ENCODE assay signal across 19 cellular contexts in genomic region chr1:21267191-21268077, GRCh38. TPM values are rescaled to one million over a fixed set of nuclear protein-coding genes. Genes with fewer than 3 reads are reported as not detected.
A peak's percentile ranks its signal among the peaks of the same experiment; 100 is the strongest.
DNase-seq lines count a peak whose midpoint lies in the region; ATAC-seq, FAIRE-seq and TF ChIP-seq lines count a peak whose summit lies in the region.
"Had no signal": no experiment of that assay in that cellular context is flagged by ENCODE, and none has a peak within 500 bp of the region (broad histone marks: within the 10 kb centered on the region; RNA-seq: fewer than 3 reads in every experiment).

No MANE protein-coding gene starts in this region.

- H3K27me3 ChIP-seq in neural cell (ENCODE audit: insufficient read depth, low read depth, low read length) (no peaks in the 10 kb centered on the region), uterus (no peaks in the 10 kb centered on the region)
- H3K27me3 ChIP-seq: MG63, right lobe of liver had no signal

- H3K4me3 ChIP-seq in A549: no peak overlapping the region
- peak overlapping the region; percentile 27 for H3K4me3 ChIP-seq in neural cell (ENCODE audit: low read length)
- no peak overlapping the region for H3K4me3 ChIP-seq in uterus
- H3K4me3 ChIP-seq: MG63, mucosa of descending colon, right lobe of liver had no signal

- no peaks in the 10 kb centered on the region for H3K27me3 Mint-ChIP-seq in activated T-helper 17 cell treated with anti-CD3 and anti-CD28 coated beads, Interleukin-2, amount 50 U/mL, for 72 hours
- H3K27me3 Mint-ChIP-seq in naive thymus-derived CD8-positive, alpha-beta T cell: no peaks in the 10 kb centered on the region

- no peaks in the 10 kb centered on the region for H3K79me2 ChIP-seq in neural cell (replicated peaks; ENCODE audit: insufficient read depth, low read length)

- H3K9me2 ChIP-seq in neural cell (ENCODE audit: insufficient read depth, low read length): no peaks in the 10 kb centered on the region

- no peak overlapping the region for H3K9ac ChIP-seq in neural cell (ENCODE audit: low read length)

- H3K9me3 ChIP-seq in A549 (no peaks in the 10 kb centered on the region), neural cell (ENCODE audit: low read length) (no peaks in the 10 kb centered on the region), uterus (no peaks in the 10 kb centered on the region)
- H3K9me3 ChIP-seq: MG63, mucosa of descending colon, right lobe of liver had no signal

- H3K36me3 ChIP-seq in neural cell (ENCODE audit: insufficient read depth, low read length) (no peaks in the 10 kb centered on the region), uterus (no peaks in the 10 kb centered on the region)
- H3K36me3 ChIP-seq: MG63 had no signal

- no peaks in the 10 kb centered on the region for H3K9me3 Mint-ChIP-seq in activated T-helper 17 cell treated with anti-CD3 and anti-CD28 coated beads, Interleukin-2, amount 50 U/mL, for 72 hours
- H3K9me3 Mint-ChIP-seq in naive thymus-derived CD8-positive, alpha-beta T cell: no peaks in the 10 kb centered on the region
- H3K9me3 Mint-ChIP-seq: dendritic cell treated with granulocyte-macrophage colony-stimulating factor and Interleukin-4, amounts not matched to agents 40 ng/mL and 50 ng/mL, for 4 days had no signal

- H3K4me2 ChIP-seq in A549 (no peak overlapping the region), neural cell (ENCODE audit: low read length) (no peak overlapping the region)

- CTCF ChIA-PET in A549 (lab: Yijun Ruan, JAX): interaction anchor here (1.2 to 11.4 kb wide), 4 partner anchors 9 to 101 kb away, joined by 3 to 163 read pairs (median 6); no protein-coding TSS in a partner anchor

- H3K27ac Mint-ChIP-seq in activated T-helper 17 cell treated with anti-CD3 and anti-CD28 coated beads, Interleukin-2, amount 50 U/mL, for 72 hours: peak overlapping the region; percentile 72
- H3K27ac Mint-ChIP-seq in naive thymus-derived CD8-positive, alpha-beta T cell: peak overlapping the region in 3 of 10 donors; percentile 14 to 22 (median 21)
- H3K27ac Mint-ChIP-seq: dendritic cell treated with granulocyte-macrophage colony-stimulating factor and Interleukin-4, amounts not matched to agents 40 ng/mL and 50 ng/mL, for 4 days had no signal

- no peak for TF ChIP-seq POLR2A in A549 (IDR thresholded peaks at IDR 0.05; ENCODE audit: low read length)
- TF ChIP-seq POLR2A in uterus (IDR thresholded peaks at IDR 0.05): no peak

- H3K27ac ChIP-seq in A549: peak overlapping the region; percentile 95
- no peak overlapping the region for H3K27ac ChIP-seq in neural cell (ENCODE audit: low read length)
- H3K27ac ChIP-seq in uterus: no peak overlapping the region
- H3K27ac ChIP-seq: WERI-Rb-1 had no signal

- H2AFZ ChIP-seq in neural cell (ENCODE audit: low read depth, low read length): no peak overlapping the region

- DNase-seq in NCI-H345 treated with DMSO at 0.1 percent for 48 hours (lab: John Stamatoyannopoulos, UW; ENCODE audit: unreplicated experiment) (peak; percentile 64), NCI-H345 (lab: John Stamatoyannopoulos, UW) (no peak), A549 (ENCODE audit: low read depth in 1 of 2, low spot score in 1 of 2) (no peak), uterus (no peak)
- DNase-seq in effector CD8-positive, alpha-beta T cell (lab: John Stamatoyannopoulos, UW): no peak
- DNase-seq in naive thymus-derived CD8-positive, alpha-beta T cell: no peak
- DNase-seq: activated CD8-positive, alpha-beta memory T cell treated with anti-CD3 and anti-CD28 coated beads for 24 hours; foreskin melanocyte; left colon; MG63; SIG-M5; T-helper 1 cell; WERI-Rb-1 had no signal

- POLR2A ChIA-PET in A549 (lab: Yijun Ruan, JAX): no interaction called here
- POLR2A ChIA-PET in naive thymus-derived CD8-positive, alpha-beta T cell (lab: Charles Lee): no interaction called here

- no peak overlapping the region for H3K4me3 Mint-ChIP-seq in activated T-helper 17 cell treated with anti-CD3 and anti-CD28 coated beads, Interleukin-2, amount 50 U/mL, for 72 hours
- no peak overlapping the region for H3K4me3 Mint-ChIP-seq in naive thymus-derived CD8-positive, alpha-beta T cell
- H3K4me3 Mint-ChIP-seq: dendritic cell treated with granulocyte-macrophage colony-stimulating factor and Interleukin-4, amounts not matched to agents 40 ng/mL and 50 ng/mL, for 4 days had no signal

- TF ChIP-seq CTCF in A549 (IDR thresholded peaks at IDR 0.05) (no peak), neural cell (IDR thresholded peaks at IDR 0.05; ENCODE audit: poor library complexity, severe bottlenecking) (no peak), uterus (IDR thresholded peaks at IDR 0.05) (no peak)

- H4K20me1 ChIP-seq in neural cell (ENCODE audit: insufficient read depth): no peaks in the 10 kb centered on the region

- no peak for FAIRE-seq in A549 (lab: Jason Lieb, UNC)
- FAIRE-seq: G401.6 had no signal

- 93% methylated on average over 16 of the region's 16 CpGs for WGBS in A549 (ENCODE audit: missing lambda C conversion rate)

- peaks cover 99% of the 10 kb centered on the region for H3K36me3 Mint-ChIP-seq in activated T-helper 17 cell treated with anti-CD3 and anti-CD28 coated beads, Interleukin-2, amount 50 U/mL, for 72 hours (ENCODE audit: low read depth)
- peaks cover 0 to 69% (median 4%) of the 10 kb centered on the region in 3 donors for H3K36me3 Mint-ChIP-seq in naive thymus-derived CD8-positive, alpha-beta T cell

- TF ChIP-seq EP300 in A549 (IDR thresholded peaks at IDR 0.05): no peak
- TF ChIP-seq EP300 in neural cell (conservative IDR thresholded peaks at IDR 0.05; ENCODE audit: poor library complexity, severe bottlenecking): peak; percentile 64

- no peak for ATAC-seq in A549
- no peak for ATAC-seq in activated T-helper 17 cell treated with anti-CD3 and anti-CD28 coated beads, Interleukin-2, amount 50 U/mL, for 72 hours (replicated peaks)
- ATAC-seq in naive thymus-derived CD8-positive, alpha-beta T cell: no peak
- ATAC-seq: mucosa of descending colon had no signal

- H3F3A ChIP-seq in neural cell (ENCODE audit: insufficient read depth, low read length, poor library complexity, severe bottlenecking): no peaks in the 10 kb centered on the region

- intact Hi-C loops in uterus (cut with DNase I; ENCODE audit: low total_unique reads): no loop called here

- H3K4me1 Mint-ChIP-seq in activated T-helper 17 cell treated with anti-CD3 and anti-CD28 coated beads, Interleukin-2, amount 50 U/mL, for 72 hours: peaks cover 36% of the 10 kb centered on the region
- H3K4me1 Mint-ChIP-seq in naive thymus-derived CD8-positive, alpha-beta T cell: peaks cover 9 to 23% (median 20%) of the 10 kb centered on the region in 4 donors

- H3K4me1 ChIP-seq in A549 (peaks cover 81% of the 10 kb centered on the region), uterus (peaks cover 0 to 14% of the 10 kb centered on the region in 2 donors)

- TF ChIP-seq RAD21 in A549 (conservative IDR thresholded peaks at IDR 0.05 in 1 of 2, IDR thresholded peaks at IDR 0.05 in 1 of 2) (no peak), neural cell (conservative IDR thresholded peaks at IDR 0.05) (no peak)

TF ChIP-seq in A549, 52 proteins besides CTCF, POLR2A, EP300 and RAD21 (continues in another document):
- TF ChIP-seq PBX3 (IDR thresholded peaks at IDR 0.05) (no peak), POLR2AphosphoS2 (conservative IDR thresholded peaks at IDR 0.05; ENCODE audit: low read length) (no peak)

TF ChIP-seq in neural cell, 6 proteins besides CTCF, POLR2A, EP300 and RAD21:
- no peak for TF ChIP-seq EZH2 (IDR thresholded peaks at IDR 0.05; ENCODE audit: borderline replicate concordance, insufficient read depth, low read length, poor library complexity, severe bottlenecking)
- no peak for TF ChIP-seq REST (IDR thresholded peaks at IDR 0.05; ENCODE audit: borderline replicate concordance)
- no peak for TF ChIP-seq TAF1 (IDR thresholded peaks at IDR 0.05; ENCODE audit: low read depth)
- TF ChIP-seq MXI1 (conservative IDR thresholded peaks at IDR 0.05; ENCODE audit: poor library complexity, severe bottlenecking): no peak
- peak; percentile 55 for TF ChIP-seq POLR2AphosphoS5 (IDR thresholded peaks at IDR 0.05)

RNA-seq across cellular contexts. Expression of gene ECE1, which starts 22.8 kb away (rescaled TPM):
- 81.8 and 86.4 TPM in 2 replicates for polyA plus RNA-seq in A549 (2011; rRNA removed)
- polyA plus RNA-seq in A549 (2012; cell fraction: cytosol; rRNA removed): 32.0 and 38.7 TPM in 2 replicates
- 55.8 and 74.0 TPM in 2 replicates for polyA plus RNA-seq in A549 (2012; cell fraction: nucleus; rRNA removed)
- 40.5 to 53.2 TPM (median 45.7 TPM) in 3 replicates for polyA plus RNA-seq in A549 (2017; fragmentation: RNase III; extraction: RNeasy Plus Mini Kit Qiagen cat#74134 plus additional on column Dnase treatment)
- 48.6 and 51.8 TPM in 2 replicates for polyA minus RNA-seq in A549 (2011; rRNA and poly(A)+ RNA removed)
- total RNA-seq in activated T-helper 17 cell treated with anti-CD3 and anti-CD28 coated beads, Interleukin-2, amount 50 U/mL, for 72 hours: 100 to 1,000 TPM in 1 of 2 donors, 10 to 100 TPM in 1; 75.4 to 219 TPM
- polyA plus RNA-seq in neural cell: 7.8 and 10.1 TPM in 2 replicates
- 13.9 and 15.5 TPM in 2 replicates for polyA minus RNA-seq in neural cell
- total RNA-seq in naive thymus-derived CD8-positive, alpha-beta T cell: 10 to 100 TPM; 51.7 to 53.6 TPM
- 10 to 100 TPM in 2 of 3 donors, 1 to 10 TPM in 1; 9.1 to 37.3 (median 20.5) TPM for polyA plus RNA-seq in naive thymus-derived CD8-positive, alpha-beta T cell
- 100 to 1,000 TPM in 1 of 4 donors, 10 to 100 TPM in 3; 45.6 to 175 (median 59.1) TPM for total RNA-seq in uterus

Comparison
In these comparisons a context has a peak if more than half of its experiments do, and no peak if none do; other contexts are left out.
1. H3K27ac ChIP-seq: peak in A549 (2 of 2); none in neural cell (single experiment) and uterus (0 of 2).